ENCODE assay signal across 27 cellular contexts in the genomic region with DNA sequence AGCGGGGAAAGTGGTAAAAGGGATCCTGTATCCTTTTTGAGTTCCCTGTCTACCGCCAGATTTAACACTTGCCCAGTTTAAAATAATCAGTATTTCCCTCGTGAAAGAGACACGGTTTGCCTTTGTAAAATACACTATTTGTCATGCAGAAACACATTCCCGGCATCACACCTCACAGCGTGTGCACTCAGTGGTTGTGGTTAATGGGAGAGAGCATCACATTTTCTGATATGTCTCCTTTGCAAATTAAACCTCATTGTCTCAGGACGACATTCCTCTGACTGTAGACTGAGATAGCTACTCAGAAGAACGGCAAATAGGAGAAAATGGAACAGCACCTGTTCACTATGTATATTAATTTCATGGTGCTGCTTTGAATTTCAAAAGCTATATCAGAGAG.
"Had no signal": no experiment of that assay in that cellular context is flagged by ENCODE, and none has a peak within 500 bp of the region (broad histone marks: within the 10 kb centered on the region; RNA-seq: fewer than 3 reads in every experiment).

No MANE protein-coding gene starts in this region.

- H3K27ac Mint-ChIP-seq: activated CD4-positive, alpha-beta memory T cell treated with anti-CD3 and anti-CD28 coated beads for 36 hours; activated naive CD4-positive, alpha-beta T cell treated with anti-CD3 and anti-CD28 coated beads for 36 hours; activated naive CD4-positive, alpha-beta T cell treated with anti-CD3 and anti-CD28 coated beads, Interleukin-2, amount 50 U/mL, for 72 hours; activated T-helper 1 cell treated with anti-CD3 and anti-CD28 coated beads, Interleukin-12 subunit alpha, Interleukin-12 subunit beta, Interleukin-2, Interleukin-4 antibody, amounts not matched to agents 30 ng/mL and 10 ng/mL and 1 ng/mL, durations not matched to agents 14 hours and 24 hours and 36 hours; T-helper 1 cell treated with Interleukin-12 subunit alpha and Interleukin-12 subunit beta and Interleukin-4 antibody, amounts not matched to agents 30 μg/mL and 1 μg/mL, for 36 hours; T-helper 2 cell treated with Interferon-gamma antibody and Interleukin-4, amounts not matched to agents 5 μg/mL and 100 μg/mL, for 36 hours had no signal

- DNase-seq: activated CD4-positive, alpha-beta memory T cell treated with anti-CD3 and anti-CD28 coated beads for 36 hours; activated CD4-positive, alpha-beta T cell treated with anti-CD3 and anti-CD28 coated beads for 4 hours; activated CD4-positive, alpha-beta T cell treated with anti-CD3 and anti-CD28 coated beads, Interleukin-2, amount 50 U/mL, for 1 hour; activated CD4-positive, CD25-positive, alpha-beta regulatory T cell treated with anti-CD3 and anti-CD28 coated beads, Interleukin-2, amount 50 U/mL, for 72 hours; activated CD8-positive, alpha-beta memory T cell treated with anti-CD3 and anti-CD28 coated beads, Interleukin-2, amount 50 U/mL, for 4 hours; activated gamma-delta T cell treated with Interleukin-2 at 50 U/mL for 16 hours; activated naive CD4-positive, alpha-beta T cell treated with anti-CD3 and anti-CD28 coated beads for 36 hours; activated T-cell treated with anti-CD3 and anti-CD28 coated beads for 4 hours; activated T-cell treated with anti-CD3 and anti-CD28 coated beads, Interleukin-2, amount 50 U/mL, for 4 hours; adrenal gland; NCI-H1092 treated with DMSO at 0.1 percent for 48 hours; NCI-H1417; NCI-H146; NCI-H187; NCI-H2029 treated with DMSO at 0.1 percent for 48 hours; NCI-H446 treated with DMSO at 0.1 percent for 48 hours; NCI-H524; SHP77; SJCRH30 had no signal

- ATAC-seq: activated naive CD4-positive, alpha-beta T cell treated with anti-CD3 and anti-CD28 coated beads, Interleukin-2, amount 50 U/mL, for 72 hours; activated T-cell treated with anti-CD3 and anti-CD28 coated beads, Interleukin-2, amount 50 U/mL, for 4 hours; Panc1 had no signal

- H3K27me3 Mint-ChIP-seq: activated CD4-positive, alpha-beta memory T cell treated with anti-CD3 and anti-CD28 coated beads for 36 hours; central memory CD8-positive, alpha-beta T cell had no signal

- H3K27me3 ChIP-seq: adrenal gland, cardiac muscle cell, SJCRH30 had no signal

- H3K9me3 Mint-ChIP-seq: activated CD4-positive, alpha-beta memory T cell treated with anti-CD3 and anti-CD28 coated beads for 36 hours; activated naive CD4-positive, alpha-beta T cell treated with anti-CD3 and anti-CD28 coated beads for 36 hours; activated naive CD4-positive, alpha-beta T cell treated with anti-CD3 and anti-CD28 coated beads, Interleukin-2, amount 50 U/mL, for 72 hours; activated T-cell treated with anti-CD3 and anti-CD28 coated beads, Interleukin-2, amount 50 U/mL, for 4 hours; activated T-helper 1 cell treated with anti-CD3 and anti-CD28 coated beads, Interleukin-12 subunit alpha, Interleukin-12 subunit beta, Interleukin-2, Interleukin-4 antibody, amounts not matched to agents 30 ng/mL and 10 ng/mL and 1 ng/mL, durations not matched to agents 14 hours and 24 hours and 36 hours; central memory CD8-positive, alpha-beta T cell; T-helper 1 cell treated with Interleukin-12 subunit alpha and Interleukin-12 subunit beta and Interleukin-4 antibody, amounts not matched to agents 30 μg/mL and 1 μg/mL, for 36 hours; T-helper 2 cell treated with Interferon-gamma antibody and Interleukin-4, amounts not matched to agents 5 μg/mL and 100 μg/mL, for 36 hours had no signal

- H3K4me1 Mint-ChIP-seq: central memory CD8-positive, alpha-beta T cell had no signal

- H3K27ac ChIP-seq: adrenal gland, cardiac muscle cell, SJCRH30, SK-N-MC had no signal

- H3K4me1 ChIP-seq: adrenal gland, SJCRH30 had no signal

- H3K4me3 ChIP-seq: adrenal gland, cardiac muscle cell, SJCRH30, SK-N-MC had no signal

- H3K4me3 Mint-ChIP-seq: activated CD4-positive, alpha-beta memory T cell treated with anti-CD3 and anti-CD28 coated beads for 36 hours; activated naive CD4-positive, alpha-beta T cell treated with anti-CD3 and anti-CD28 coated beads for 36 hours; activated T-cell treated with anti-CD3 and anti-CD28 coated beads, Interleukin-2, amount 50 U/mL, for 4 hours; activated T-helper 1 cell treated with anti-CD3 and anti-CD28 coated beads, Interleukin-12 subunit alpha, Interleukin-12 subunit beta, Interleukin-2, Interleukin-4 antibody, amounts not matched to agents 30 ng/mL and 10 ng/mL and 1 ng/mL, durations not matched to agents 14 hours and 24 hours and 36 hours; central memory CD8-positive, alpha-beta T cell; T-helper 1 cell treated with Interleukin-12 subunit alpha and Interleukin-12 subunit beta and Interleukin-4 antibody, amounts not matched to agents 30 μg/mL and 1 μg/mL, for 36 hours; T-helper 2 cell treated with Interferon-gamma antibody and Interleukin-4, amounts not matched to agents 5 μg/mL and 100 μg/mL, for 36 hours had no signal

- H3K36me3 ChIP-seq: adrenal gland had no signal

- H3K9me3 ChIP-seq: adrenal gland, SJCRH30 had no signal
